In the genomic region with DNA sequence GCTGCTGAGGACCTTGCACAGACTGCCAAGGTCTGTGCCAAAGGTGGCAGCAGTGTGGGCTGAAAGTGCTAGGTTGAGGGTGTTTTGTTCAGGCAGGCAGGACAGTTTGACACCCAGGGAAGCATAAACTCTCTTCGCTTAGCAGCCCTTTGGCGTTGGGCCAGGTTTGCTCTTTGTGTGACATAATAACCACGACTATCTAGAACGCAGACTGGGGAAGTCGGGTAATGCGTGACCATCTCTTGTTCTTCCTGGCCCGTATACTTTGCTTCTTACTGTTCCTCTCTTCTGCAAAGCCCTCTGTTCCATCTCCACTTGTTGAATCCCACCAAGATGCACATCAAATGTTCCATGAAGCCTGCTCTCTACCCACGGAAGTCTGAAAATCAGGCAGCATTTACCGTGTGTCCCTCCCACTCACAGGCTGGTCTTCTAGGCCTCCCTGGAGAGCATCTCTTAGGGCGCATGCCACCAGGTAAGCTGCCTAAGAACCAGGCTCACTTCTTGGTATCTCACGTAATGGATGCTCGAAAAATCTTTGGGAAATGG, we compare ENCODE assay signal across 21 cellular contexts.
DNase-seq lines count a peak whose midpoint lies in the region; ATAC-seq and TF ChIP-seq lines count a peak whose summit lies in the region.
"Had no signal": no experiment of that assay in that cellular context is flagged by ENCODE, and none has a peak within 500 bp of the region (broad histone marks: within the 10 kb centered on the region; RNA-seq: fewer than 3 reads in every experiment).

No MANE protein-coding gene starts in this region.

- H3K4me1 ChIP-seq in mesodermal cell (ENCODE audit: control insufficient read depth, insufficient read depth, low read length, poor library complexity, severe bottlenecking) (peaks cover 10% of the 10 kb centered on the region), upper lobe of right lung (peaks cover 5% of the 10 kb centered on the region)
- H3K4me1 ChIP-seq: A549; ascending aorta; BLaER1 treated with 17β-estradiol and CSF1 and Interleukin-3, amounts not matched to agents 10 nM and 100 nM had no signal

- H3K9me3 ChIP-seq in mesodermal cell (ENCODE audit: control insufficient read depth, low read length), result no peaks in the 10 kb centered on the region
- no peaks in the 10 kb centered on the region for H3K9me3 ChIP-seq in upper lobe of right lung
- H3K9me3 ChIP-seq: A549; ascending aorta; BLaER1 treated with 17β-estradiol and CSF1 and Interleukin-3, amounts not matched to agents 10 nM and 100 nM; suprapubic skin had no signal

- 91 to 95% methylated on average over 11 to 12 of the region's 12 CpGs for WGBS in mesodermal cell (ENCODE audit: insufficient coverage in 2 of 2), 2 experiments

- peak overlapping the region; percentile 77 for H3K27ac ChIP-seq in mesodermal cell (ENCODE audit: low read depth, low read length, severe bottlenecking)
- H3K27ac ChIP-seq in upper lobe of right lung, result no peak overlapping the region
- H3K27ac ChIP-seq: A549; ascending aorta; BLaER1 treated with 17β-estradiol and CSF1 and Interleukin-3, amounts not matched to agents 10 nM and 100 nM; suprapubic skin had no signal

- intact Hi-C loops in upper lobe of right lung (cut with DNase I), result loop anchor here (10.0 kb wide), 1 partner anchor 369 kb away; no protein-coding TSS in a partner anchor

- H3K27me3 ChIP-seq in upper lobe of right lung, result no peaks in the 10 kb centered on the region
- H3K27me3 ChIP-seq: ascending aorta; BLaER1 treated with 17β-estradiol and CSF1 and Interleukin-3, amounts not matched to agents 10 nM and 100 nM; suprapubic skin had no signal

- ATAC-seq in upper lobe of right lung (no peak), HG03521 (IDR thresholded peaks at IDR 0.05; ENCODE audit: unreplicated experiment) (no peak), GM21737 (IDR thresholded peaks at IDR 0.05; ENCODE audit: unreplicated experiment) (no peak)
- ATAC-seq: A549; effector memory CD8-positive, alpha-beta T cell had no signal

- no peak for TF ChIP-seq CTCF in upper lobe of right lung (IDR thresholded peaks at IDR 0.05)

- DNase-seq in NCI-H1417 (lab: John Stamatoyannopoulos, UW) (peak; percentile 41 to 72 (median 50)), NCI-H1417 treated with DMSO at 0.1 percent for 48 hours (lab: John Stamatoyannopoulos, UW) (no peak), EH (ENCODE audit: low read depth) (peak; percentile 9), NCI-H510A treated with DMSO at 0.1 percent for 48 hours (lab: John Stamatoyannopoulos, UW) (peak; percentile 68), upper lobe of right lung (no peak)
- DNase-seq: activated CD4-positive, alpha-beta memory T cell treated with anti-CD3 and anti-CD28 coated beads for 36 hours; activated naive CD4-positive, alpha-beta T cell treated with anti-CD3 and anti-CD28 coated beads, Interleukin-2, amount 10 ng/mL, durations not matched to agents 7 days and 5 days; activated T-cell treated with anti-CD3 and anti-CD28 coated beads, Interleukin-2, amount 50 U/mL, for 1 hour; effector memory CD8-positive, alpha-beta T cell; HFFc6; KBM-7; MV-4-11; occipital lobe; T-helper 2 cell had no signal

- H3K36me3 ChIP-seq in mesodermal cell (ENCODE audit: control insufficient read depth, insufficient read depth, low read length), result no peaks in the 10 kb centered on the region
- H3K36me3 ChIP-seq in upper lobe of right lung, result no peaks in the 10 kb centered on the region
- H3K36me3 ChIP-seq: ascending aorta; BLaER1 treated with 17β-estradiol and CSF1 and Interleukin-3, amounts not matched to agents 10 nM and 100 nM; suprapubic skin had no signal

- H3K4me3 ChIP-seq in mesodermal cell (ENCODE audit: extremely low read depth, insufficient read depth, low read length, poor library complexity, severe bottlenecking) (no peak overlapping the region), upper lobe of right lung (no peak overlapping the region)
- H3K4me3 ChIP-seq: A549; ascending aorta; BLaER1 treated with 17β-estradiol and CSF1 and Interleukin-3, amounts not matched to agents 10 nM and 100 nM; suprapubic skin had no signal

Comparison
In these comparisons a context has a peak if more than half of its experiments do, and no peak if none do; other contexts are left out.
1. DNase-seq: peak in NCI-H1417 (3 of 3), EH (single experiment) and NCI-H510A treated with DMSO at 0.1 percent for 48 hours (single experiment); none in NCI-H1417 treated with DMSO at 0.1 percent for 48 hours (single experiment) and upper lobe of right lung (single experiment).